22 cellular contexts compared by ENCODE assay signal in the genomic region with DNA sequence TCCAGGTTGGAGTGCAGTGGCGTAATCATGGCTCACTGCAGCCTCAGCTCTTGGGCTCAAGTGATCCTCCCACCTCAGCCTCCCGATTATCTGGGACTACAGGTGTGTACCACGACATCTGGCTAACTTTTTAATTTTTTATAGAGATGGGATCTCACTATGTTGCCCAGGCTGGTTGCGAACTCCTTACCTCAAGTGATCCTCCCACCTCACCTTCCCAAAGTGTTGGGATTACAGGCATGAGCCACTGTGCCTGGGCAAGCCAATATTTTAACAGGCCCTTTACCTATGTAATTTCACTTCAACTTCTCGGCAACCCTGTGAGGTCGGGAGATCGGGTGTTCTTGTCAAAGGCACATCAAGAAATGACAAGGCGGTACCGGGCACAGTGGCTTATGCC.
"Had no signal": no experiment of that assay in that cellular context is flagged by ENCODE, and none has a peak within 500 bp of the region (broad histone marks: within the 10 kb centered on the region; RNA-seq: fewer than 3 reads in every experiment).

No MANE protein-coding gene starts in this region.

- DNase-seq: Karpas-422, KG1, MG63, NCI-H1092, NCI-H1105 treated with DMSO at 0.1 percent for 48 hours, NCI-H1417 treated with DMSO at 0.1 percent for 48 hours, NCI-H146, NCI-H1694 treated with DMSO at 0.1 percent for 48 hours, NCI-H1930, NCI-H2081, NCI-H2107, NCI-H226, NCI-H446, NCI-H510A, NCI-H524 treated with DMSO at 0.1 percent for 48 hours, NCI-H69, NCI-H774, SHP77 treated with DMSO at 0.1 percent for 48 hours, SJCRH30, T-helper 1 cell had no signal

- H3K4me3 ChIP-seq: MG63, SJCRH30 had no signal

- ATAC-seq: SK-N-SH treated with all-trans-retinoic acid at 6 μM for 48 hours had no signal

- H3K4me1 ChIP-seq: SJCRH30 had no signal

- H3K36me3 ChIP-seq: MG63, SJCRH30 had no signal

- H3K27me3 ChIP-seq: MG63, SJCRH30 had no signal

- H3K9me3 ChIP-seq: MG63, SJCRH30 had no signal

- H3K27ac ChIP-seq: HL-60, SJCRH30 had no signal
